Comparison of ENCODE assay signal across 8 cellular contexts in the genomic region with DNA sequence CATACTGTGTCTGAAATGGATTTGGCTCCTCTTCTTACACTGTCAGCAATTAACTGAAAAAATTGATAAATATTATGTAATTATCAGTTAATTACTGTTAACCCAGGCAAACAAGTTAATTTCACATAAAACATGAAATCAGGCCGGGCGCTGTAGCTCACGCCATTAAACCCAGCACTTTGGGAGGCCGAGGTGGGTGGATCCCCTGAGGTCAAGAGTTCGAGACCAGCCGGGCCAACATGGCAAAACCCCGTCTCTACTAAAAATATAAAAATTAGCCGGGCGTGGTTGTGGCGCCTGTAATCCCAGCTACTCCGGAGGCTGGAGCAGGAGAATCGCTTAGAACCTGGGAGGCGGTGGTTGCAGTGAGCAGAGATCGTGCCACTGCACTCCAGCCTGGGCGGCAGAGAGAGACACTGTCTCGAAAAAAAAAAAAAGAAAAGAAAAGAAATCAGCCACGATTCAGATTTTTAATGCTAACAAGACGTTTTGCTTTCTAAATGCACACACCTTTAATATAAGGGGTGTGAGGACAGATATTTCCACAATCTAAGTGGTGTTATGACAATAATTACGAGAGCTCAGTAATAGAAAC. TPM values are rescaled to one million over a fixed set of nuclear protein-coding genes. Genes with fewer than 3 reads are reported as not detected.
A peak's percentile ranks its signal among the peaks of the same experiment; 100 is the strongest.
DNase-seq lines count a peak whose midpoint lies in the region; ATAC-seq and TF ChIP-seq lines count a peak whose summit lies in the region.

No MANE protein-coding gene starts in this region.

- POLR2A ChIA-PET in Panc1 (lab: Charles Lee), result interaction anchor here (0.6 to 1.8 kb wide), 2 partner anchors 21 to 73 kb away, joined by 6 to 16 read pairs; partner anchors contain the start of genes THAP2 and ZFC3H1

- ATAC-seq in Panc1, result no peak

- no peak for TF ChIP-seq CTCF in Panc1 (IDR thresholded peaks at IDR 0.05)
- no peak for TF ChIP-seq CTCF in epithelial cell of proximal tubule (conservative IDR thresholded peaks at IDR 0.05; ENCODE audit: low read depth, low read length)
- TF ChIP-seq CTCF in osteoblast (IDR thresholded peaks at IDR 0.05; ENCODE audit: extremely low read depth, low read depth, low read length), result no peak

- H3K36me3 ChIP-seq in Panc1 (ENCODE audit: control insufficient read depth, insufficient read depth, low read length), result no peaks in the 10 kb centered on the region
- no peaks in the 10 kb centered on the region for H3K36me3 ChIP-seq in osteoblast (ENCODE audit: insufficient read depth, low read length)

- H3K4me1 ChIP-seq in Panc1 (ENCODE audit: control insufficient read depth, insufficient read depth, low read length), result peaks cover 10% of the 10 kb centered on the region
- peaks cover 11% of the 10 kb centered on the region for H3K4me1 ChIP-seq in osteoblast (ENCODE audit: insufficient read depth, low read length)

- H3K4me3 ChIP-seq in Panc1 (ENCODE audit: low read depth in 2 of 2, low read length in 2 of 2) (peak overlapping the region; percentile 76), epithelial cell of proximal tubule (ENCODE audit: low read depth, low read length) (peak overlapping the region; percentile 70), osteoblast (ENCODE audit: insufficient read depth, low read length) (peak overlapping the region; percentile 80)

- peak overlapping the region; percentile 96 for H3K27ac ChIP-seq in Panc1 (ENCODE audit: low read length)
- H3K27ac ChIP-seq in osteoblast (ENCODE audit: low read depth, low read length), result peak overlapping the region; percentile 66

- peak overlapping the region; percentile 70 for H2AFZ ChIP-seq in osteoblast (ENCODE audit: low read length)

- intact Hi-C loops in Panc1 (cut with micrococcal nuclease; ENCODE audit: unreplicated experiment), result no loop called here
- intact Hi-C loops in posterior vena cava (cut with DNase I), result no loop called here

- H3K4me2 ChIP-seq in osteoblast (ENCODE audit: insufficient read depth, low read length), result peak overlapping the region; percentile 90

- no peaks in the 10 kb centered on the region for H4K20me1 ChIP-seq in osteoblast (ENCODE audit: insufficient read depth, low read length)

- CTCF ChIA-PET in Panc1 (lab: Charles Lee), result interaction anchor here (1.9 kb wide), 1 partner anchor 62 kb away, joined by 10 read pairs; no protein-coding TSS in a partner anchor

- no TSS peak for BruUV-seq in Panc1 (replicated peaks; lab: Mats Ljungman, UMichigan)

- H3K9me3 ChIP-seq in Panc1 (ENCODE audit: control insufficient read depth, insufficient read depth, low read depth, low read length) (no peaks in the 10 kb centered on the region), osteoblast (ENCODE audit: low read depth, low read length) (no peaks in the 10 kb centered on the region)

- DNase-seq in EL, result peak; percentile 15
- no peak for DNase-seq in Panc1 (ENCODE audit: low read depth, low spot score)
- DNase-seq in epithelial cell of proximal tubule (ENCODE audit: low read depth), result no peak
- no peak for DNase-seq in osteoblast (ENCODE audit: insufficient read length, low spot score, missing footprints)
- DNase-seq in posterior vena cava (ENCODE audit: low spot score), result no peak
- DNase-seq in NCI-H510A treated with DMSO at 0.1 percent for 48 hours (lab: John Stamatoyannopoulos, UW), result no peak
- DNase-seq in ecto neural progenitor cell (ENCODE audit: low spot score), result no peak
- DNase-seq in COR-L47 (lab: John Stamatoyannopoulos, UW), result no peak

- in situ Hi-C loops in Panc1 (cut with HindIII; ENCODE audit: low pct_unique_long_range_greater_than_20kb, low sequenced_read_pairs), result no loop called here

- H3K27me3 ChIP-seq in Panc1 (ENCODE audit: control insufficient read depth, insufficient read depth, low read length) (no peaks in the 10 kb centered on the region), osteoblast (ENCODE audit: insufficient read depth, low read length) (no peaks in the 10 kb centered on the region)

- peaks cover 11% of the 10 kb centered on the region for H3K79me2 ChIP-seq in osteoblast (ENCODE audit: insufficient read depth, low read length)

RNA-seq across cellular contexts. Expression of gene TMEM19, which starts 0.5 kb away (rescaled TPM):
- total RNA-seq in Panc1 (2021; ENCODE audit: unreplicated experiment), result 72.8 TPM
- polyA plus RNA-seq in Panc1 (2012; ENCODE audit: insufficient read length), result 39.6 TPM
- 18.1 and 27.8 TPM in 2 replicates for total RNA-seq in epithelial cell of proximal tubule
- 29.2 and 31.1 TPM in 2 replicates for total RNA-seq in osteoblast
- total RNA-seq in posterior vena cava, result 10 to 100 TPM; 12.9 to 14.1 TPM

RNA-seq across cellular contexts. Expression of gene THAP2, which starts 21.3 kb away (rescaled TPM):
- total RNA-seq in Panc1 (2021; ENCODE audit: unreplicated experiment) (3.7 TPM), epithelial cell of proximal tubule (1.4 and 3.9 TPM in 2 replicates), osteoblast (3.3 and 3.8 TPM in 2 replicates), posterior vena cava (1 to 10 TPM; 3.9 to 4.0 TPM)
- polyA plus RNA-seq in Panc1 (2012; ENCODE audit: insufficient read length), result 2.4 TPM

RNA-seq across cellular contexts. Expression of gene ZFC3H1, which starts 21.8 kb away (rescaled TPM):
- total RNA-seq in Panc1 (2021; ENCODE audit: unreplicated experiment), result 38.2 TPM
- polyA plus RNA-seq in Panc1 (2012; ENCODE audit: insufficient read length), result 15.0 TPM
- total RNA-seq in epithelial cell of proximal tubule, result 11.1 and 42.0 TPM in 2 replicates
- 33.3 and 36.6 TPM in 2 replicates for total RNA-seq in osteoblast
- total RNA-seq in posterior vena cava, result 10 to 100 TPM; 47.2 to 47.9 TPM
